ENCODE assay signal across 8 cellular contexts in the genomic region with DNA sequence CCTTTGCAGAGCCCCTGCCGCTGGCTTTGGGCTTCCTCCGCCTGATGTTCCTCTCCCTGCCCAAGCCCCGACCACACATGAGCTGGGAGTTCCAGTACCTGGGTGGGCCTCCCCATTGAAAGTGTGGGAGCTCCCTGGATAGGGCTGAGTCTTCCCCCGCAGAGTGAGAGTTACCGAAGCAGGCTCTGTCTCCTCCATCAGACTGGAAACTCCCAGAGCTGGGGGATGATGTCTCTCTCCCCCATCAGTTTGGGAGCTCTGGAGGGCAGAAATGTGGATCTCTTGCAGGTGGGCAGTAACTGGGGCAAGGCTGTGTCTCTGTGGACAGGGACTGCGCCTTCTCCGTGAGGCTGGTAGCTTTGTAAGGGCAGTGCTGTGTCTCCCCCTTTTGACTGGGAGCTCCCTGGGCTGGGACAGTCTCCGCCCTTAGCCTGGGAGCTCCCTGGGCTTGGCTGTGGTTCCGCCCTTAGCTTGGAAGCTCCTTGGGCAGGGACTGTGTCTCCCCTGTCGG. TPM values are rescaled to one million over a fixed set of nuclear protein-coding genes. Genes with fewer than 3 reads are reported as not detected.
DNase-seq lines count a peak whose midpoint lies in the region; ATAC-seq and TF ChIP-seq lines count a peak whose summit lies in the region.

No MANE protein-coding gene starts in this region.

- 0 to 2% methylated on average over 3 to 10 of the region's 10 CpGs for WGBS in tibial nerve, 2 donors

- no peaks in the 10 kb centered on the region for H3K27me3 ChIP-seq in Panc1 (ENCODE audit: control insufficient read depth, insufficient read depth, low read length)
- no peaks in the 10 kb centered on the region for H3K27me3 ChIP-seq in dorsolateral prefrontal cortex
- H3K27me3 ChIP-seq in lower lobe of right lung (ENCODE audit: low read depth), result no peaks in the 10 kb centered on the region
- no peaks in the 10 kb centered on the region for H3K27me3 ChIP-seq in tibial nerve

- no peak for TF ChIP-seq POLR2A in tibial nerve (IDR thresholded peaks at IDR 0.05)

- H3K27ac ChIP-seq in Panc1 (ENCODE audit: low read length) (peak overlapping the region; percentile 84), dorsolateral prefrontal cortex (peak overlapping the region in 41 of 59 donors; percentile 2 to 94 (median 76)), lower lobe of right lung (peak overlapping the region; percentile 87), tibial nerve (peak overlapping the region; percentile 58 to 93 (median 88))

- intact Hi-C loops in Panc1 (cut with micrococcal nuclease; ENCODE audit: unreplicated experiment), result no loop called here
- intact Hi-C loops in dorsolateral prefrontal cortex (cut with DNase I), result loop anchor here (5.0 to 10.0 kb wide), 4 partner anchors 52 to 119 kb away; a partner anchor contains a TSS
- intact Hi-C loops in lower lobe of right lung (cut with DNase I), result no loop called here

- BruUV-seq in Panc1 (replicated peaks; lab: Mats Ljungman, UMichigan), result no TSS peak

- H3K36me3 ChIP-seq in Panc1 (ENCODE audit: control insufficient read depth, insufficient read depth, low read length) (no peaks in the 10 kb centered on the region; the same call in 1 of the 2 replicates), lower lobe of right lung (peaks cover 38% of the 10 kb centered on the region), tibial nerve (peaks cover 2 to 42% (median 15%) of the 10 kb centered on the region in 3 donors)

- in situ Hi-C loops in Panc1 (cut with HindIII; ENCODE audit: low pct_unique_long_range_greater_than_20kb, low sequenced_read_pairs), result no loop called here

- TF ChIP-seq CTCF in GM12864 (IDR thresholded peaks at IDR 0.05; ENCODE audit: low read depth, low read length, missing control alignments), result no peak
- TF ChIP-seq CTCF in Panc1 (IDR thresholded peaks at IDR 0.05), result no peak
- peak in 1 of 56 donors; percentile 11 for TF ChIP-seq CTCF in dorsolateral prefrontal cortex (IDR thresholded peaks at IDR 0.05 in 54 of 56, conservative IDR thresholded peaks at IDR 0.05 in 2 of 56; ENCODE audit: low read depth in 1 of 56, partially characterized antibody in 56 of 56)
- TF ChIP-seq CTCF in lower lobe of right lung (IDR thresholded peaks at IDR 0.05), result no peak
- TF ChIP-seq CTCF in tibial nerve (IDR thresholded peaks at IDR 0.05), result no peak

- POLR2A ChIA-PET in Panc1 (lab: Charles Lee), result interaction anchor here (0.5 kb wide), 1 partner anchor 80 kb away, joined by 9 read pairs; no protein-coding TSS in a partner anchor

- H3K4me3 ChIP-seq in GM12864 (ENCODE audit: low read depth, low read length) (peak overlapping the region; percentile 79), Panc1 (ENCODE audit: low read depth in 2 of 2, low read length in 2 of 2) (peak overlapping the region; percentile 82 to 84), dorsolateral prefrontal cortex (peak overlapping the region; percentile 49 to 86 (median 78)), lower lobe of right lung (peak overlapping the region; percentile 84), tibial nerve (peak overlapping the region; percentile 68 to 96 (median 82))

- CTCF ChIA-PET in Panc1 (lab: Charles Lee), result no interaction called here

- no peak for TF ChIP-seq EP300 in tibial nerve (IDR thresholded peaks at IDR 0.05)

- ATAC-seq in Panc1 (peak; percentile 44), lower lobe of right lung (peak in 1 of 2 donors; percentile 1)

- H3K9me3 ChIP-seq in Panc1 (ENCODE audit: control insufficient read depth, insufficient read depth, low read depth, low read length), result no peaks in the 10 kb centered on the region
- no peaks in the 10 kb centered on the region for H3K9me3 ChIP-seq in lower lobe of right lung
- no peaks in the 10 kb centered on the region for H3K9me3 ChIP-seq in tibial nerve

- DNase-seq in GM12864 (ENCODE audit: low read depth), result no peak
- no peak for DNase-seq in Panc1 (ENCODE audit: low read depth, low spot score)
- peak in 3 of 10 donors; percentile 12 to 52 (median 18) for DNase-seq in dorsolateral prefrontal cortex
- DNase-seq in lower lobe of right lung, result no peak
- DNase-seq in tibial nerve (ENCODE audit: low spot score in 2 of 2), result no peak
- DNase-seq in stimulated activated CD4-positive, alpha-beta T cell treated with anti-CD3 and anti-CD28 coated beads, Interleukin-4, amount 100 ng/mL, for 1 hour, result no peak
- no peak for DNase-seq in NCI-H748 treated with DMSO at 0.1 percent for 48 hours (lab: John Stamatoyannopoulos, UW)
- no peak for DNase-seq in pons (ENCODE audit: low spot score)

- H3K4me1 ChIP-seq in Panc1 (ENCODE audit: control insufficient read depth, insufficient read depth, low read length) (peaks cover 6% of the 10 kb centered on the region), lower lobe of right lung (peaks cover 18% of the 10 kb centered on the region), tibial nerve (peaks cover 0 to 24% (median 12%) of the 10 kb centered on the region in 4 donors)

RNA-seq across cellular contexts. Expression of a gene that starts 0.8 kb away (rescaled TPM):
- total RNA-seq in Panc1 (2021; ENCODE audit: unreplicated experiment) (38.8 TPM), dorsolateral prefrontal cortex (10 to 100 TPM; 12.2 to 26.7 (median 17.6) TPM), lower lobe of right lung (28.4 TPM), tibial nerve (10 to 100 TPM; 14.3 to 31.5 (median 19.3) TPM)
- polyA plus RNA-seq in Panc1 (2012; ENCODE audit: insufficient read length), result 36.7 TPM

RNA-seq across cellular contexts. Expression of a gene that starts 14.9 kb away (rescaled TPM):
- total RNA-seq in Panc1 (2021; ENCODE audit: unreplicated experiment) (1.4 TPM), dorsolateral prefrontal cortex (1 to 10 TPM in 109 of 120 experiments, under 1 TPM in 9, not detected in 2; 0.41 to 9.2 (median 2.3) TPM), lower lobe of right lung (2.7 TPM), tibial nerve (10 to 100 TPM in 3 of 4 donors, 1 to 10 TPM in 1; 9.4 to 45.7 (median 20.7) TPM)
- polyA plus RNA-seq in Panc1 (2012; ENCODE audit: insufficient read length), result 1.3 TPM

RNA-seq across cellular contexts. Expression of a gene that starts 47.1 kb away (rescaled TPM):
- total RNA-seq in Panc1 (2021; ENCODE audit: unreplicated experiment) (28.0 TPM), dorsolateral prefrontal cortex (100 to 1,000 TPM in 8 of 120 experiments, 10 to 100 TPM in 112; 50.4 to 138 (median 75.1) TPM), lower lobe of right lung (32.4 TPM), tibial nerve (10 to 100 TPM; 42.7 to 99.3 (median 56.0) TPM)
- 30.8 TPM for polyA plus RNA-seq in Panc1 (2012; ENCODE audit: insufficient read length)

RNA-seq across cellular contexts. Expression of a gene that starts 47.2 kb away (rescaled TPM):
- 6.5 TPM for total RNA-seq in Panc1 (2021; ENCODE audit: unreplicated experiment)
- polyA plus RNA-seq in Panc1 (2012; ENCODE audit: insufficient read length), result 10.9 TPM
- total RNA-seq in dorsolateral prefrontal cortex, result 10 to 100 TPM in 23 of 120 experiments, 1 to 10 TPM in 97; 2.8 to 13.5 (median 8.1) TPM
- total RNA-seq in lower lobe of right lung, result 2.0 TPM
- total RNA-seq in tibial nerve, result 1 to 10 TPM in 3 of 4 donors, not detected in 1; 1.5 to 3.3 (median 3.0) TPM

RNA-seq across cellular contexts. Expression of a gene that starts 53.0 kb away (rescaled TPM):
- 15.2 TPM for total RNA-seq in Panc1 (2021; ENCODE audit: unreplicated experiment)
- polyA plus RNA-seq in Panc1 (2012; ENCODE audit: insufficient read length), result 31.2 TPM
- total RNA-seq in dorsolateral prefrontal cortex, result 10 to 100 TPM in 109 of 120 experiments, 1 to 10 TPM in 11; 7.9 to 26.0 (median 14.0) TPM
- 17.8 TPM for total RNA-seq in lower lobe of right lung
- 1 to 10 TPM; 3.1 to 8.4 (median 6.0) TPM for total RNA-seq in tibial nerve

Comparison
In these comparisons a context has a peak if more than half of its experiments do, and no peak if none do; other contexts are left out.
1. intact Hi-C loops: an anchor here in dorsolateral prefrontal cortex (5.0 to 10.0 kb wide); none called in Panc1 and lower lobe of right lung.